ENCODE assay signal across 13 cellular contexts in genomic region chr6:112016335-112016734, GRCh38. TPM values are rescaled to one million over a fixed set of nuclear protein-coding genes. Genes with fewer than 3 reads are reported as not detected.
DNase-seq lines count a peak whose midpoint lies in the region; ATAC-seq lines count a peak whose summit lies in the region.
"Had no signal": no experiment of that assay in that cellular context is flagged by ENCODE, and none has a peak within 500 bp of the region (broad histone marks: within the 10 kb centered on the region; RNA-seq: fewer than 3 reads in every experiment).

No MANE protein-coding gene starts in this region.

- no CpG with 5 or more reads among the region's 6 CpGs for WGBS in mesendoderm (ENCODE audit: extremely low coverage, insufficient coverage, low lambda C conversion rate)

- no peak overlapping the region for H3K23ac ChIP-seq in mesendoderm (ENCODE audit: low read length)

- DNase-seq in activated CD4-positive, alpha-beta T cell treated with anti-CD3 and anti-CD28 coated beads, Interleukin-2, amount 50 U/mL, for 24 hours (ENCODE audit: low read depth in 1 of 2, low spot score in 1 of 2): peak; percentile 49 to 69
- DNase-seq in Right ventricle myocardium superior (no peak), Ammon's horn (ENCODE audit: low spot score) (no peak), NCI-H510A (lab: John Stamatoyannopoulos, UW) (no peak), mesendoderm (no peak)
- DNase-seq in stimulated activated CD4-positive, alpha-beta T cell treated with anti-CD3 and anti-CD28 coated beads, TNF-alpha, amount 100 ng/mL, for 24 hours (ENCODE audit: low read depth in 3 of 3): peak; percentile 35 to 73 (median 66)
- DNase-seq: colonic mucosa, GF-D8, WERI-Rb-1 had no signal

- H2BK15ac ChIP-seq in mesendoderm (replicated peaks; ENCODE audit: low read depth): no peak overlapping the region

- no peak overlapping the region for H3K27ac ChIP-seq in mesendoderm (ENCODE audit: low read depth, low read length)
- H3K27ac ChIP-seq: colonic mucosa, WERI-Rb-1 had no signal

- no peaks in the 10 kb centered on the region for H3K36me3 ChIP-seq in mesendoderm (ENCODE audit: control insufficient read depth, insufficient read depth, low read length)
- H3K36me3 ChIP-seq: colonic mucosa, WERI-Rb-1 had no signal

- ATAC-seq in GM19328 (IDR thresholded peaks at IDR 0.05; ENCODE audit: unreplicated experiment): peak; percentile 61
- peak; percentile 36 for ATAC-seq in Right ventricle myocardium superior (ENCODE audit: poor library complexity)
- ATAC-seq in HG02981 (IDR thresholded peaks at IDR 0.05; ENCODE audit: unreplicated experiment): no peak

- no peak overlapping the region for H4K8ac ChIP-seq in mesendoderm (ENCODE audit: low read depth, low read length)

- H3K56ac ChIP-seq in mesendoderm (ENCODE audit: low read length): no peak overlapping the region

- no peak overlapping the region for H2BK120ac ChIP-seq in mesendoderm (ENCODE audit: low read depth, low read length)

- H2AK5ac ChIP-seq in mesendoderm (ENCODE audit: low read length): no peak overlapping the region

- no peak overlapping the region for H3K4ac ChIP-seq in mesendoderm (ENCODE audit: low read depth, low read length)

- no peaks in the 10 kb centered on the region for H3K4me1 ChIP-seq in mesendoderm (ENCODE audit: control insufficient read depth, low read depth, low read length)
- H3K4me1 ChIP-seq: colonic mucosa had no signal

- intact Hi-C loops in Right ventricle myocardium superior (cut with DNase I): no loop called here

- H2BK5ac ChIP-seq in mesendoderm (ENCODE audit: low read length): no peak overlapping the region

- H4K5ac ChIP-seq in mesendoderm (ENCODE audit: low read length): no peak overlapping the region

- H3K79me1 ChIP-seq in mesendoderm (ENCODE audit: low read length): no peaks in the 10 kb centered on the region

- no peak overlapping the region for H3K4me3 ChIP-seq in mesendoderm (ENCODE audit: low read length)
- H3K4me3 ChIP-seq: colonic mucosa had no signal

- H3K27me3 ChIP-seq in mesendoderm (ENCODE audit: insufficient read depth, low read length, poor library complexity): no peaks in the 10 kb centered on the region
- H3K27me3 ChIP-seq: colonic mucosa had no signal

- H3K18ac ChIP-seq in mesendoderm (ENCODE audit: low read length): no peak overlapping the region

- H3K4me2 ChIP-seq in mesendoderm (ENCODE audit: low read length): no peak overlapping the region

- no peaks in the 10 kb centered on the region for H3K79me2 ChIP-seq in mesendoderm (ENCODE audit: control insufficient read depth, insufficient read depth, low read length)

- no peak overlapping the region for H3K9ac ChIP-seq in mesendoderm (ENCODE audit: low read length)

RNA-seq across cellular contexts. Expression of gene CCN6, which starts 37.6 kb away (rescaled TPM):
- total RNA-seq in Right ventricle myocardium superior: not detected
- polyA plus RNA-seq in mesendoderm (2013, experiment 1 of 2): not detected
- polyA plus RNA-seq in mesendoderm (2013, experiment 2 of 2): not detected
- total RNA-seq: colonic mucosa, osteocyte, subcutaneous adipose tissue had no signal

Comparison
In these comparisons a context has a peak if more than half of its experiments do, and no peak if none do; other contexts are left out.
1. DNase-seq: peak in activated CD4-positive, alpha-beta T cell treated with anti-CD3 and anti-CD28 coated beads, Interleukin-2, amount 50 U/mL, for 24 hours (2 of 2) and stimulated activated CD4-positive, alpha-beta T cell treated with anti-CD3 and anti-CD28 coated beads, TNF-alpha, amount 100 ng/mL, for 24 hours (3 of 3); none in Right ventricle myocardium superior (single experiment), Ammon's horn (single experiment), NCI-H510A (single experiment) and mesendoderm (single experiment).